Comparison of ENCODE assay signal across 14 cellular contexts in genomic region chr2:54386993-54387590, GRCh38.
DNase-seq lines count a peak whose midpoint lies in the region; ATAC-seq and TF ChIP-seq lines count a peak whose summit lies in the region.
"Had no signal": no experiment of that assay in that cellular context is flagged by ENCODE, and none has a peak within 500 bp of the region (broad histone marks: within the 10 kb centered on the region; RNA-seq: fewer than 3 reads in every experiment).

No MANE protein-coding gene starts in this region.

- WGBS in psoas muscle, 3 donors: 36 to 46% (median 36%) methylated on average over 6 of the region's 6 CpGs

- CTCF ChIA-PET in CD4-positive, alpha-beta memory T cell (lab: Charles Lee; ENCODE audit: partially characterized antibody): no interaction called here

- POLR2A ChIA-PET in CD4-positive, alpha-beta memory T cell (lab: Charles Lee; ENCODE audit: partially characterized antibody): interaction anchor here (0.6 to 0.7 kb wide), 2 partner anchors 31 to 82 kb away, joined by 3 read pairs; no protein-coding TSS in a partner anchor

- peaks cover 0 to 2% (median 0%) of the 10 kb centered on the region in 8 donors for H3K9me3 Mint-ChIP-seq in CD4-positive, alpha-beta memory T cell
- H3K9me3 Mint-ChIP-seq: activated T-cell treated with anti-CD3 and anti-CD28 coated beads, Interleukin-2, amount 50 U/mL, for 24 hours had no signal

- no peaks in the 10 kb centered on the region for H3K36me3 ChIP-seq in psoas muscle (ENCODE audit: insufficient read depth in 1 of 2, low read depth in 1 of 2)
- no peaks in the 10 kb centered on the region for H3K36me3 ChIP-seq in CD4-positive, alpha-beta memory T cell (ENCODE audit: insufficient read depth, low read length)
- H3K36me3 ChIP-seq in BE2C: no peaks in the 10 kb centered on the region

- no peak overlapping the region for H3K4me3 Mint-ChIP-seq in CD4-positive, alpha-beta memory T cell
- H3K4me3 Mint-ChIP-seq: activated T-cell treated with anti-CD3 and anti-CD28 coated beads, Interleukin-2, amount 50 U/mL, for 24 hours; B cell had no signal

- ATAC-seq in psoas muscle (peak in 3 of 4 donors; percentile 61 to 79 (median 66)), GM21390 (IDR thresholded peaks at IDR 0.05; ENCODE audit: unreplicated experiment) (no peak)
- ATAC-seq: GM12878 had no signal

- no peaks in the 10 kb centered on the region for H3K36me3 Mint-ChIP-seq in CD4-positive, alpha-beta memory T cell

- H3K27me3 ChIP-seq in psoas muscle (ENCODE audit: insufficient read depth in 3 of 3, low read length in 2 of 3) (no peaks in the 10 kb centered on the region), BE2C (no peaks in the 10 kb centered on the region)
- no peaks in the 10 kb centered on the region for H3K27me3 ChIP-seq in CD4-positive, alpha-beta memory T cell (ENCODE audit: insufficient read depth, low read length)

- TF ChIP-seq CTCF in fibroblast of mammary gland (conservative IDR thresholded peaks at IDR 0.05; ENCODE audit: control insufficient read depth, insufficient read depth, low read depth, low read length) (peak; percentile 3), psoas muscle (IDR thresholded peaks at IDR 0.05) (no peak), BE2C (IDR thresholded peaks at IDR 0.05; ENCODE audit: low read depth, low read length) (no peak)

- H3K27me3 Mint-ChIP-seq in CD4-positive, alpha-beta memory T cell: peaks cover 0 to 2% of the 10 kb centered on the region in 2 donors
- H3K27me3 Mint-ChIP-seq: activated T-cell treated with anti-CD3 and anti-CD28 coated beads, Interleukin-2, amount 50 U/mL, for 24 hours had no signal

- H3K27ac ChIP-seq in psoas muscle: peak overlapping the region; percentile 60
- H3K27ac ChIP-seq in CD4-positive, alpha-beta memory T cell (ENCODE audit: low read depth, low read length): no peak overlapping the region

- H3K27ac Mint-ChIP-seq in CD4-positive, alpha-beta memory T cell: no peak overlapping the region
- H3K27ac Mint-ChIP-seq: activated T-cell treated with anti-CD3 and anti-CD28 coated beads, Interleukin-2, amount 50 U/mL, for 24 hours; B cell had no signal

- H3K4me1 Mint-ChIP-seq in CD4-positive, alpha-beta memory T cell: no peaks in the 10 kb centered on the region
- H3K4me1 Mint-ChIP-seq: B cell had no signal

- no peaks in the 10 kb centered on the region for H3K9me3 ChIP-seq in psoas muscle
- no peaks in the 10 kb centered on the region for H3K9me3 ChIP-seq in CD4-positive, alpha-beta memory T cell (ENCODE audit: control insufficient read depth in 1 of 2, low read length in 2 of 2)
- H3K9me3 ChIP-seq in BE2C: no peaks in the 10 kb centered on the region

- peaks cover 3% of the 10 kb centered on the region for H3K4me1 ChIP-seq in psoas muscle
- no peaks in the 10 kb centered on the region for H3K4me1 ChIP-seq in CD4-positive, alpha-beta memory T cell (ENCODE audit: insufficient read depth, low read length)
- no peaks in the 10 kb centered on the region for H3K4me1 ChIP-seq in BE2C

- intact Hi-C loops in psoas muscle (cut with DNase I): no loop called here
- intact Hi-C loops in CD4-positive, alpha-beta memory T cell (cut with micrococcal nuclease): no loop called here

- H3K4me3 ChIP-seq in fibroblast of mammary gland (ENCODE audit: control insufficient read depth, low read depth, low read length) (no peak overlapping the region), psoas muscle (no peak overlapping the region), BE2C (ENCODE audit: low read depth, low read length) (no peak overlapping the region)
- no peak overlapping the region for H3K4me3 ChIP-seq in CD4-positive, alpha-beta memory T cell (ENCODE audit: low read length in 2 of 2)
- H3K4me3 ChIP-seq: GM12878 had no signal

- DNase-seq in AG20443 (ENCODE audit: low spot score): peak; percentile 88
- DNase-seq in HT1080 (ENCODE audit: low read depth): peak; percentile 48
- DNase-seq in fibroblast of mammary gland (ENCODE audit: low read depth): peak; percentile 91
- peak; percentile 45 to 69 for DNase-seq in psoas muscle
- DNase-seq in CD4-positive, alpha-beta memory T cell: no peak
- DNase-seq in BE2C: no peak
- no peak for DNase-seq in T-helper 2 cell
- DNase-seq: activated T-cell treated with anti-CD3 and anti-CD28 coated beads, Interleukin-2, amount 50 U/mL, for 24 hours; cortex of kidney; MV-4-11; NK-92 treated with Interleukin-12 subunit alpha and Interleukin-12 subunit beta, amount 100 ng/mL, for 24 hours had no signal

Comparison
In these comparisons a context has a peak if more than half of its experiments do, and no peak if none do; other contexts are left out.
1. DNase-seq: peak in AG20443 (single experiment), HT1080 (single experiment), fibroblast of mammary gland (single experiment) and psoas muscle (2 of 2); none in CD4-positive, alpha-beta memory T cell (0 of 5), BE2C (single experiment) and T-helper 2 cell (0 of 5).